Comparison of ENCODE assay signal across 24 cellular contexts in genomic region chr6:117928833-117929232, GRCh38.
"Had no signal": no experiment of that assay in that cellular context is flagged by ENCODE, and none has a peak within 500 bp of the region (broad histone marks: within the 10 kb centered on the region; RNA-seq: fewer than 3 reads in every experiment).

No MANE protein-coding gene starts in this region.

- ATAC-seq: activated naive CD4-positive, alpha-beta T cell treated with anti-CD3 and anti-CD28 coated beads, Interleukin-2, amount 50 U/mL, for 72 hours; activated naive CD8-positive, alpha-beta T cell treated with anti-CD3 and anti-CD28 coated beads, Interleukin-2, amount 50 U/mL, for 24 hours; activated T-cell treated with anti-CD3 and anti-CD28 coated beads, Interleukin-2, amount 50 U/mL, for 4 hours; PC-3; SK-N-SH treated with all-trans-retinoic acid at 6 μM for 48 hours; T-helper 17 cell had no signal

- H3K27me3 ChIP-seq: SJSA1 had no signal

- H3K36me3 ChIP-seq: SJSA1 had no signal

- H3K27ac ChIP-seq: KMS-11, SJSA1, VCaP had no signal

- H3K4me3 ChIP-seq: SJSA1 had no signal

- DNase-seq: activated CD4-positive, alpha-beta memory T cell treated with anti-CD3 and anti-CD28 coated beads for 36 hours; activated CD4-positive, alpha-beta T cell treated with anti-CD3 and anti-CD28 coated beads, Interleukin-2, amount 10 ng/mL, durations not matched to agents 7 days and 5 days; activated CD4-positive, CD25-positive, alpha-beta regulatory T cell; activated CD8-positive, alpha-beta memory T cell treated with anti-CD3 and anti-CD28 coated beads for 24 hours; activated effector memory CD4-positive, alpha-beta T cell treated with anti-CD3 and anti-CD28 coated beads, Interleukin-2, amount 50 U/mL, for 16 hours; activated naive CD4-positive, alpha-beta T cell treated with Interleukin-2 at 50 U/mL for 16 hours; activated naive CD8-positive, alpha-beta T cell treated with anti-CD3 and anti-CD28 coated beads, Interleukin-2, amount 50 U/mL, for 24 hours; activated T-cell treated with anti-CD3 and anti-CD28 coated beads, Interleukin-2, amount 50 U/mL, for 4 hours; amniotic stem cell; NCI-H1092 treated with DMSO at 0.1 percent for 48 hours; NCI-H1436; NCI-H187; NCI-H2081; NCI-H510A treated with DMSO at 0.1 percent for 48 hours; NCI-H69; PC-3; SHP77; T-helper 17 cell; T-helper 9 cell had no signal

- H3K9ac ChIP-seq: KMS-11 had no signal

- H3K4me2 ChIP-seq: KMS-11 had no signal

- H3K4me1 ChIP-seq: SJSA1 had no signal

- H3K9me3 ChIP-seq: SJSA1 had no signal
